In genomic region chr20:53656653-53657288, GRCh38 we compare ENCODE assay signal across 10 cellular contexts.
A peak's percentile ranks its signal among the peaks of the same experiment; 100 is the strongest.
DNase-seq lines count a peak whose midpoint lies in the region; ATAC-seq, FAIRE-seq and TF ChIP-seq lines count a peak whose summit lies in the region.
"Had no signal": no experiment of that assay in that cellular context is flagged by ENCODE, and none has a peak within 500 bp of the region (broad histone marks: within the 10 kb centered on the region; RNA-seq: fewer than 3 reads in every experiment).

No MANE protein-coding gene starts in this region.

- no peaks in the 10 kb centered on the region for H4K20me1 ChIP-seq in keratinocyte (ENCODE audit: control insufficient read depth, extremely low read depth, insufficient read depth, low read length)

- peak overlapping the region; percentile 64 for H3K27ac Mint-ChIP-seq in activated CD4-positive, alpha-beta memory T cell treated with anti-CD3 and anti-CD28 coated beads for 36 hours

- no peak for DNase-seq in right atrium auricular region (ENCODE audit: low spot score)
- DNase-seq in left ventricle myocardium superior, result no peak
- DNase-seq in activated CD4-positive, alpha-beta memory T cell treated with anti-CD3 and anti-CD28 coated beads for 36 hours, result no peak
- DNase-seq in keratinocyte (ENCODE audit: low read depth, low spot score), result no peak
- no peak for DNase-seq in NCI-H1417 (lab: John Stamatoyannopoulos, UW)
- DNase-seq in NCI-H2171 treated with DMSO at 0.1 percent for 48 hours (lab: John Stamatoyannopoulos, UW), result no peak
- DNase-seq: DND-41, H7 had no signal

- CTCF ChIA-PET in activated CD4-positive, alpha-beta memory T cell treated with anti-CD3 and anti-CD28 coated beads for 36 hours (lab: Charles Lee), result interaction anchor here (1.1 to 1.9 kb wide), 2 partner anchors 14 to 259 kb away, joined by 3 to 5 read pairs; no protein-coding TSS in a partner anchor

- H3K27ac ChIP-seq in right atrium auricular region (peak overlapping the region; percentile 3 to 58), keratinocyte (ENCODE audit: control insufficient read depth, insufficient read depth, low read length) (peak overlapping the region; percentile 88)

- H3K4me2 ChIP-seq in keratinocyte (ENCODE audit: control insufficient read depth, extremely low read depth, insufficient read depth, low read depth, low read length), result peak overlapping the region; percentile 94

- peak overlapping the region; percentile 78 for H2AFZ ChIP-seq in keratinocyte (ENCODE audit: control insufficient read depth, low read length)

- no peaks in the 10 kb centered on the region for H3K27me3 ChIP-seq in right atrium auricular region
- H3K27me3 ChIP-seq in keratinocyte (ENCODE audit: control insufficient read depth, extremely low read depth, insufficient read depth, low read length), result no peaks in the 10 kb centered on the region

- H3K4me1 ChIP-seq in right atrium auricular region (peaks cover 0 to 36% of the 10 kb centered on the region in 2 donors), keratinocyte (ENCODE audit: control insufficient read depth, extremely low read depth, insufficient read depth, low read length) (peaks cover 64% of the 10 kb centered on the region)

- H3K9me1 ChIP-seq in keratinocyte (ENCODE audit: control insufficient read depth, extremely low read depth, insufficient read depth, low read length), result no peaks in the 10 kb centered on the region

- H3K4me1 Mint-ChIP-seq in activated CD4-positive, alpha-beta memory T cell treated with anti-CD3 and anti-CD28 coated beads for 36 hours (ENCODE audit: low read depth), result peaks cover 70% of the 10 kb centered on the region

- POLR2A ChIA-PET in activated CD4-positive, alpha-beta memory T cell treated with anti-CD3 and anti-CD28 coated beads for 36 hours (lab: Charles Lee), result interaction anchor here (1.7 kb wide), 1 partner anchor 14 kb away, joined by 4 read pairs; no protein-coding TSS in a partner anchor

- TF ChIP-seq CTCF in right atrium auricular region (IDR thresholded peaks at IDR 0.05) (no peak), keratinocyte (optimal IDR thresholded peaks at IDR 0.05 in 1 of 3, IDR thresholded peaks at IDR 0.05 in 1 of 3, conservative IDR thresholded peaks at IDR 0.05 in 1 of 3; ENCODE audit: extremely low read depth in 1 of 3, insufficient read depth in 2 of 3, low read length in 3 of 3) (no peak)

- no peak for FAIRE-seq in keratinocyte (lab: Jason Lieb, UNC)

- no peaks in the 10 kb centered on the region for H3K79me2 ChIP-seq in keratinocyte (ENCODE audit: control insufficient read depth, insufficient read depth, low read length)

- no peaks in the 10 kb centered on the region for H3K9me3 Mint-ChIP-seq in activated CD4-positive, alpha-beta memory T cell treated with anti-CD3 and anti-CD28 coated beads for 36 hours

- no peaks in the 10 kb centered on the region for H3K36me3 Mint-ChIP-seq in activated CD4-positive, alpha-beta memory T cell treated with anti-CD3 and anti-CD28 coated beads for 36 hours

- H3K27me3 Mint-ChIP-seq in activated CD4-positive, alpha-beta memory T cell treated with anti-CD3 and anti-CD28 coated beads for 36 hours, result no peaks in the 10 kb centered on the region

- no peak overlapping the region for H3K9ac ChIP-seq in keratinocyte (ENCODE audit: control insufficient read depth, extremely low read depth, insufficient read depth, low read length)

- intact Hi-C loops in left ventricle myocardium superior (cut with micrococcal nuclease), result no loop called here
- intact Hi-C loops in activated CD4-positive, alpha-beta memory T cell treated with anti-CD3 and anti-CD28 coated beads for 36 hours (cut with micrococcal nuclease), result loop anchor here (1.0 to 2.0 kb wide), 7 partner anchors 13 to 236 kb away; no protein-coding TSS in a partner anchor

- no peaks in the 10 kb centered on the region for H3K36me3 ChIP-seq in right atrium auricular region
- H3K36me3 ChIP-seq in keratinocyte (ENCODE audit: control insufficient read depth in 2 of 2, extremely low read depth in 1 of 2, insufficient read depth in 2 of 2, low read length in 2 of 2), result no peaks in the 10 kb centered on the region

- H3K4me3 ChIP-seq in right atrium auricular region (no peak overlapping the region), keratinocyte (ENCODE audit: control insufficient read depth in 2 of 3, extremely low read depth in 1 of 3, insufficient read depth in 2 of 3, low read depth in 1 of 3, low read length in 3 of 3) (no peak overlapping the region)

- dilution Hi-C loops in keratinocyte (cut with MboI; ENCODE audit: extremely low pct_ligation_motif_present, low sequenced_read_pairs), result no loop called here

- ATAC-seq in left ventricle myocardium superior (no peak), HG03378 (IDR thresholded peaks at IDR 0.05; ENCODE audit: unreplicated experiment) (no peak), GM18858 (IDR thresholded peaks at IDR 0.05; ENCODE audit: unreplicated experiment) (no peak)

- no peak overlapping the region for H3K4me3 Mint-ChIP-seq in activated CD4-positive, alpha-beta memory T cell treated with anti-CD3 and anti-CD28 coated beads for 36 hours

- no peaks in the 10 kb centered on the region for H3K9me3 ChIP-seq in right atrium auricular region
- no peaks in the 10 kb centered on the region for H3K9me3 ChIP-seq in keratinocyte (ENCODE audit: control insufficient read depth, low read depth, low read length)
